ENCODE assay signal across 9 cellular contexts in genomic region chr15:45077391-45077790, GRCh38. TPM values are rescaled to one million over a fixed set of nuclear protein-coding genes. Genes with fewer than 3 reads are reported as not detected.
DNase-seq lines count a peak whose midpoint lies in the region; ATAC-seq and TF ChIP-seq lines count a peak whose summit lies in the region.
"Not testable (repeated sequence)": the region's sequence is repeated elsewhere in the genome, so short reads cannot be mapped to it uniquely, and the experiment has no call there.
"Had no signal": no experiment of that assay in that cellular context is flagged by ENCODE, and none has a peak within 500 bp of the region (broad histone marks: within the 10 kb centered on the region; RNA-seq: fewer than 3 reads in every experiment).

No MANE protein-coding gene starts in this region.

- H3K9me3 ChIP-seq in body of pancreas = not testable (repeated sequence)

- not testable (repeated sequence) for H3K36me3 Mint-ChIP-seq in osteocyte (ENCODE audit: unreplicated experiment)

- intact Hi-C loops in body of pancreas (cut with DNase I); Right ventricle myocardium superior (cut with DNase I); left colon (cut with DNase I, micrococcal nuclease): not testable (repeated sequence)

- not testable (repeated sequence) for H3K27ac Mint-ChIP-seq in osteocyte (ENCODE audit: unreplicated experiment)

- not testable (repeated sequence) for TF ChIP-seq CTCF in body of pancreas (IDR thresholded peaks at IDR 0.05); osteocyte (IDR thresholded peaks at IDR 0.05)

- not testable (repeated sequence) for H3K27me3 Mint-ChIP-seq in osteocyte (ENCODE audit: unreplicated experiment)

- H3K4me1 ChIP-seq in body of pancreas = peaks cover 27% of the 10 kb centered on the region

- 21 to 41% methylated on average over 2 of the region's 2 CpGs for whole genome bisulfite sequencing in body of pancreas, 2 donors

- not testable (repeated sequence) for H3K4me3 ChIP-seq in body of pancreas

- ATAC-seq in body of pancreas = peak; percentile 63
- ATAC-seq in Right ventricle myocardium superior (ENCODE audit: poor library complexity) = peak; percentile 68
- peak; percentile 36 for ATAC-seq in left colon

- H3K4me3 Mint-ChIP-seq in osteocyte (ENCODE audit: unreplicated experiment) = not testable (repeated sequence)

- H3K27me3 ChIP-seq in body of pancreas = not testable (repeated sequence)

- H3K9me3 Mint-ChIP-seq in osteocyte (ENCODE audit: unreplicated experiment) = not testable (repeated sequence)

- H3K36me3 ChIP-seq in body of pancreas (replicated peaks in 1 of 2; ENCODE audit: insufficient read depth in 1 of 2, low read depth in 2 of 2) = not testable (repeated sequence)

- peak overlapping the region in 2 of 4 donors; percentile 59 to 60 for H3K27ac ChIP-seq in body of pancreas

- peak; percentile 1 for DNase-seq in NCI-H1694 (lab: John Stamatoyannopoulos, UW)
- peak; percentile 48 to 76 (median 56) for DNase-seq in body of pancreas
- DNase-seq in Right ventricle myocardium superior = not testable (repeated sequence)
- peak in 1 of 2 donors; percentile 47 for DNase-seq in left colon
- DNase-seq in osteocyte (ENCODE audit: extremely low spot score, unreplicated experiment) = peak; percentile 10

- not testable (repeated sequence) for TF ChIP-seq POLR2A in body of pancreas (IDR thresholded peaks at IDR 0.05)

- H3K4me1 Mint-ChIP-seq in osteocyte (ENCODE audit: unreplicated experiment) = not testable (repeated sequence)

RNA-seq across cellular contexts. Expression of gene DUOX2, which starts 36.6 kb away (rescaled TPM):
- under 1 TPM; under 0.01 to 0.26 TPM for total RNA-seq in body of pancreas
- total RNA-seq in Right ventricle myocardium superior = 0.08 TPM
- 10 to 100 TPM in 1 of 2 donors, 1 to 10 TPM in 1; 3.9 to 30.4 TPM for total RNA-seq in left colon
- total RNA-seq in osteocyte = 0.08 TPM in 1 of 2 replicates, not detected in the other
- total RNA-seq: GM23338, IMR-90, PC-3 had no signal

RNA-seq across cellular contexts. Expression of gene DUOXA2, which starts 36.7 kb away (rescaled TPM):
- total RNA-seq in body of pancreas (not detected), Right ventricle myocardium superior (not detected), left colon (1 to 10 TPM; 1.3 to 4.9 TPM), osteocyte (not detected in 2 replicates)
- total RNA-seq: GM23338, HT1080, IMR-90, PC-3 had no signal

RNA-seq across cellular contexts. Expression of gene DUOXA1, which starts 52.3 kb away (rescaled TPM):
- not detected for total RNA-seq in body of pancreas
- 0.56 TPM for total RNA-seq in Right ventricle myocardium superior
- 1 to 10 TPM in 1 of 2 donors, under 1 TPM in 1; 0.67 to 1.6 TPM for total RNA-seq in left colon
- total RNA-seq in osteocyte = not detected in 2 replicates
- total RNA-seq: GM23338, IMR-90, PC-3 had no signal

RNA-seq across cellular contexts. Expression of gene DUOX1, which starts 52.4 kb away (rescaled TPM):
- total RNA-seq in body of pancreas (under 1 TPM; 0.26 to 0.66 TPM), Right ventricle myocardium superior (1.2 TPM), left colon (under 1 TPM; 0.56 to 0.85 TPM), osteocyte (not detected in 2 replicates)
- total RNA-seq: HT1080, IMR-90, PC-3 had no signal

RNA-seq across cellular contexts. Expression of gene SORD, which starts 54.4 kb away (rescaled TPM):
- 10 to 100 TPM in 1 of 2 donors, 1 to 10 TPM in 1; 9.3 to 18.1 TPM for total RNA-seq in body of pancreas
- 12.1 TPM for total RNA-seq in Right ventricle myocardium superior
- 10 to 100 TPM; 13.2 to 23.3 TPM for total RNA-seq in left colon
- total RNA-seq in osteocyte = 9.6 and 9.8 TPM in 2 replicates
